Comparison of ENCODE assay signal across 8 cellular contexts in genomic region chr11:33692013-33692504, GRCh38. TPM values are rescaled to one million over a fixed set of nuclear protein-coding genes. Genes with fewer than 3 reads are reported as not detected.
A peak's percentile ranks its signal among the peaks of the same experiment; 100 is the strongest.
DNase-seq lines count a peak whose midpoint lies in the region; ATAC-seq, FAIRE-seq and TF ChIP-seq lines count a peak whose summit lies in the region.
"Had no signal": no experiment of that assay in that cellular context is flagged by ENCODE, and none has a peak within 500 bp of the region (broad histone marks: within the 10 kb centered on the region; RNA-seq: fewer than 3 reads in every experiment).

No MANE protein-coding gene starts in this region.

- CTCF ChIA-PET in Caco-2 (lab: Charles Lee), result interaction anchor here (0.7 to 1.2 kb wide), 2 partner anchors 330 to 812 kb away, joined by 3 read pairs; no protein-coding TSS in a partner anchor

- POLR2A ChIA-PET in Caco-2 (lab: Charles Lee), result interaction anchor here (0.9 kb wide), 1 partner anchor 44 kb away, joined by 3 read pairs; the partner anchor contains the start of gene CD59

- peaks cover 13% of the 10 kb centered on the region for H3F3A ChIP-seq in smooth muscle cell (ENCODE audit: low read depth)

- H3K27me3 ChIP-seq in body of pancreas (no peaks in the 10 kb centered on the region), keratinocyte (ENCODE audit: control insufficient read depth, extremely low read depth, insufficient read depth, low read length) (no peaks in the 10 kb centered on the region), smooth muscle cell (ENCODE audit: low read depth) (no peaks in the 10 kb centered on the region), Caco-2 (replicated peaks; ENCODE audit: control insufficient read depth, insufficient read depth, low read length) (no peaks in the 10 kb centered on the region)

- peak; percentile 67 for ATAC-seq in body of pancreas

- peak; percentile 89 for FAIRE-seq in keratinocyte (lab: Jason Lieb, UNC)

- H3K36me3 ChIP-seq in body of pancreas (replicated peaks in 1 of 2; ENCODE audit: insufficient read depth in 1 of 2, low read depth in 2 of 2) (no peaks in the 10 kb centered on the region), keratinocyte (ENCODE audit: control insufficient read depth in 2 of 2, extremely low read depth in 1 of 2, insufficient read depth in 2 of 2, low read length in 2 of 2) (peaks cover 0 to 2% of the 10 kb centered on the region in 2 experiments), smooth muscle cell (ENCODE audit: low read depth) (no peaks in the 10 kb centered on the region), Caco-2 (ENCODE audit: control insufficient read depth, insufficient read depth, low read length) (no peaks in the 10 kb centered on the region)

- no peaks in the 10 kb centered on the region for H3K27me3 Mint-ChIP-seq in Caco-2 (ENCODE audit: insufficient read depth, unreplicated experiment)

- 49 to 51% methylated on average over 9 of the region's 9 CpGs for WGBS in body of pancreas, 2 donors
- whole genome bisulfite sequencing in smooth muscle cell (ENCODE audit: low lambda C conversion rate), result 9% methylated on average over 9 of the region's 9 CpGs

- H3K79me2 ChIP-seq in keratinocyte (ENCODE audit: control insufficient read depth, insufficient read depth, low read length) (no peaks in the 10 kb centered on the region), smooth muscle cell (ENCODE audit: low read depth) (no peaks in the 10 kb centered on the region)

- H3K27ac Mint-ChIP-seq in Caco-2 (ENCODE audit: unreplicated experiment), result no peak overlapping the region
- H3K27ac Mint-ChIP-seq: T-helper 1 cell treated with Interleukin-12 subunit alpha and Interleukin-12 subunit beta and Interleukin-4 antibody, amounts not matched to agents 30 μg/mL and 1 μg/mL, for 36 hours had no signal

- no peak overlapping the region for H3K4me3 Mint-ChIP-seq in Caco-2 (ENCODE audit: unreplicated experiment)
- H3K4me3 Mint-ChIP-seq: T-helper 1 cell treated with Interleukin-12 subunit alpha and Interleukin-12 subunit beta and Interleukin-4 antibody, amounts not matched to agents 30 μg/mL and 1 μg/mL, for 36 hours had no signal

- intact Hi-C loops in body of pancreas (cut with DNase I) (no loop called here), Caco-2 (cut with micrococcal nuclease; ENCODE audit: unreplicated experiment) (no loop called here)

- H2AFZ ChIP-seq in keratinocyte (ENCODE audit: control insufficient read depth, low read length) (no peak overlapping the region), smooth muscle cell (ENCODE audit: low read depth) (peak overlapping the region; percentile 50)

- TF ChIP-seq POLR2A in body of pancreas (IDR thresholded peaks at IDR 0.05), result peak in 2 of 3 donors; percentile 65 to 75

- no peaks in the 10 kb centered on the region for H4K20me1 ChIP-seq in keratinocyte (ENCODE audit: control insufficient read depth, extremely low read depth, insufficient read depth, low read length)
- H4K20me1 ChIP-seq in smooth muscle cell (ENCODE audit: low read depth), result no peaks in the 10 kb centered on the region

- no peaks in the 10 kb centered on the region for H3K9me3 ChIP-seq in body of pancreas
- H3K9me3 ChIP-seq in keratinocyte (ENCODE audit: control insufficient read depth, low read depth, low read length), result no peaks in the 10 kb centered on the region
- no peaks in the 10 kb centered on the region for H3K9me3 ChIP-seq in smooth muscle cell (replicated peaks; ENCODE audit: low read depth)
- H3K9me3 ChIP-seq in Caco-2, result 0 out of 2 replicates have a peak, but pooled peaks cover 3% of the 10 kb centered on the region

- H3K27ac ChIP-seq in body of pancreas (peak overlapping the region; percentile 77 to 88 (median 84)), keratinocyte (ENCODE audit: control insufficient read depth, insufficient read depth, low read length) (peak overlapping the region; percentile 99), smooth muscle cell (ENCODE audit: low read depth) (peak overlapping the region; percentile 100)

- peaks cover 13% of the 10 kb centered on the region for H3K4me1 Mint-ChIP-seq in Caco-2 (ENCODE audit: low read depth, unreplicated experiment)

- TF ChIP-seq CTCF in body of pancreas (IDR thresholded peaks at IDR 0.05) (no peak), keratinocyte (optimal IDR thresholded peaks at IDR 0.05 in 1 of 3, IDR thresholded peaks at IDR 0.05 in 1 of 3, conservative IDR thresholded peaks at IDR 0.05 in 1 of 3; ENCODE audit: extremely low read depth in 1 of 3, insufficient read depth in 2 of 3, low read length in 3 of 3) (no peak), smooth muscle cell (IDR thresholded peaks at IDR 0.05; ENCODE audit: borderline replicate concordance, insufficient read depth, poor library complexity, severe bottlenecking) (no peak), Caco-2 (IDR thresholded peaks at IDR 0.05; ENCODE audit: insufficient read depth in 1 of 2, low read depth in 1 of 2, low read length in 1 of 2, severe bottlenecking in 1 of 2, unreplicated experiment in 1 of 2) (no peak)

- H3K9me3 Mint-ChIP-seq in Caco-2 (ENCODE audit: unreplicated experiment), result no peaks in the 10 kb centered on the region

- H3K4me3 ChIP-seq in body of pancreas (no peak overlapping the region), keratinocyte (ENCODE audit: control insufficient read depth in 2 of 3, extremely low read depth in 1 of 3, insufficient read depth in 2 of 3, low read depth in 1 of 3, low read length in 3 of 3) (no peak overlapping the region), smooth muscle cell (peak overlapping the region; percentile 27), Caco-2 (ENCODE audit: low read depth, low read length) (no peak overlapping the region)

- peaks cover 77% of the 10 kb centered on the region for H3K4me1 ChIP-seq in body of pancreas
- H3K4me1 ChIP-seq in keratinocyte (ENCODE audit: control insufficient read depth, extremely low read depth, insufficient read depth, low read length), result peaks cover 82% of the 10 kb centered on the region
- peaks cover 34% of the 10 kb centered on the region for H3K4me1 ChIP-seq in smooth muscle cell (ENCODE audit: low read depth)
- peaks cover 14% of the 10 kb centered on the region for H3K4me1 ChIP-seq in Caco-2

- no peaks in the 10 kb centered on the region for H3K9me1 ChIP-seq in keratinocyte (ENCODE audit: control insufficient read depth, extremely low read depth, insufficient read depth, low read length)

- BruUV-seq in Caco-2 (replicated peaks; lab: Mats Ljungman, UMichigan), result no TSS peak

- H3K9ac ChIP-seq in keratinocyte (ENCODE audit: control insufficient read depth, extremely low read depth, insufficient read depth, low read length) (peak overlapping the region; percentile 79), smooth muscle cell (ENCODE audit: low read depth) (peak overlapping the region; percentile 92)

- dilution Hi-C loops in keratinocyte (cut with MboI; ENCODE audit: extremely low pct_ligation_motif_present, low sequenced_read_pairs), result no loop called here

- DNase-seq in NCI-H1048 (lab: John Stamatoyannopoulos, UW), result peak; percentile 76
- peak; percentile 66 to 90 (median 73) for DNase-seq in body of pancreas
- DNase-seq in keratinocyte (ENCODE audit: low read depth, low spot score), result no peak
- peak; percentile 41 for DNase-seq in smooth muscle cell (lab: John Stamatoyannopoulos, UW; ENCODE audit: unreplicated experiment)
- DNase-seq in NCI-H187 treated with DMSO at 0.1 percent for 48 hours (lab: John Stamatoyannopoulos, UW), result no peak
- DNase-seq in Caco-2, result no peak
- no peak for DNase-seq in stimulated activated CD4-positive, alpha-beta T cell treated with anti-CD3 and anti-CD28 coated beads, Interleukin-2, amount 100 ng/mL, for 24 hours

- H3K36me3 Mint-ChIP-seq in Caco-2 (ENCODE audit: insufficient read depth, unreplicated experiment), result no peaks in the 10 kb centered on the region

- H3K4me2 ChIP-seq in keratinocyte (ENCODE audit: control insufficient read depth, extremely low read depth, insufficient read depth, low read depth, low read length), result peak overlapping the region; percentile 50
- peak overlapping the region; percentile 79 for H3K4me2 ChIP-seq in smooth muscle cell

RNA-seq across cellular contexts. Expression of gene C11orf91, which starts 8.6 kb away (rescaled TPM):
- not detected for total RNA-seq in body of pancreas
- 0.10 to 0.16 TPM (median 0.10 TPM) in 3 replicates for polyA plus RNA-seq in keratinocyte
- not detected for polyA plus RNA-seq in keratinocyte (2011; ENCODE audit: low read depth)
- polyA plus RNA-seq in keratinocyte (2011; cell fraction: cytosol; rRNA removed), result not detected in 2 replicates
- polyA plus RNA-seq in keratinocyte (2011; cell fraction: nucleus; rRNA removed), result 0.36 TPM in 1 of 2 replicates, not detected in the other
- 0.18 TPM in 1 of 2 replicates, not detected in the other for polyA plus RNA-seq in keratinocyte (2012; ENCODE audit: low replicate concordance)
- polyA minus RNA-seq in keratinocyte, result not detected in 3 replicates
- polyA minus RNA-seq in keratinocyte (2011; cell fraction: cytosol; rRNA and poly(A)+ RNA removed), result not detected
- 1.2 TPM in 1 of 2 replicates, not detected in the other for polyA minus RNA-seq in keratinocyte (2011; cell fraction: nucleus; rRNA and poly(A)+ RNA removed)
- total RNA-seq in smooth muscle cell, result not detected in 2 replicates
- 0.57 and 0.91 TPM in 2 replicates for polyA plus RNA-seq in smooth muscle cell
- total RNA-seq in Caco-2 (2022), result not detected in 2 replicates

RNA-seq across cellular contexts. Expression of gene CD59, which starts 44.2 kb away (rescaled TPM):
- 100 to 1,000 TPM in 1 of 2 donors, 10 to 100 TPM in 1; 68.2 to 194 TPM for total RNA-seq in body of pancreas
- polyA plus RNA-seq in keratinocyte, result 1,349 to 1,804 TPM (median 1,403 TPM) in 3 replicates
- polyA plus RNA-seq in keratinocyte (2011; ENCODE audit: low read depth), result 138 TPM
- 1,041 and 1,596 TPM in 2 replicates for polyA plus RNA-seq in keratinocyte (2011; cell fraction: cytosol; rRNA removed)
- polyA plus RNA-seq in keratinocyte (2011; cell fraction: nucleus; rRNA removed), result 1,467 and 1,504 TPM in 2 replicates
- 746 and 1,053 TPM in 2 replicates for polyA plus RNA-seq in keratinocyte (2012; ENCODE audit: low replicate concordance)
- polyA minus RNA-seq in keratinocyte, result 691 to 1,393 TPM (median 1,095 TPM) in 3 replicates
- 314 TPM for polyA minus RNA-seq in keratinocyte (2011; cell fraction: cytosol; rRNA and poly(A)+ RNA removed)
- polyA minus RNA-seq in keratinocyte (2011; cell fraction: nucleus; rRNA and poly(A)+ RNA removed), result 626 and 1,149 TPM in 2 replicates
- 504 and 563 TPM in 2 replicates for total RNA-seq in smooth muscle cell
- polyA plus RNA-seq in smooth muscle cell, result 291 and 418 TPM in 2 replicates
- total RNA-seq in Caco-2 (2022), result 149 and 152 TPM in 2 replicates

Comparison
In these comparisons a context has a peak if more than half of its experiments do, and no peak if none do; other contexts are left out.
1. DNase-seq: peak in NCI-H1048 (single experiment), body of pancreas (4 of 4) and smooth muscle cell (single experiment); none in keratinocyte (single experiment), NCI-H187 treated with DMSO at 0.1 percent for 48 hours (single experiment), Caco-2 (0 of 2) and stimulated activated CD4-positive, alpha-beta T cell treated with anti-CD3 and anti-CD28 coated beads, Interleukin-2, amount 100 ng/mL, for 24 hours (0 of 2).
2. Peak in every context shown above with its lines, with median percentiles within 50 percentile points of each other: H3K27ac ChIP-seq.